ENCODE assay signal across 35 cellular contexts in the genomic region with DNA sequence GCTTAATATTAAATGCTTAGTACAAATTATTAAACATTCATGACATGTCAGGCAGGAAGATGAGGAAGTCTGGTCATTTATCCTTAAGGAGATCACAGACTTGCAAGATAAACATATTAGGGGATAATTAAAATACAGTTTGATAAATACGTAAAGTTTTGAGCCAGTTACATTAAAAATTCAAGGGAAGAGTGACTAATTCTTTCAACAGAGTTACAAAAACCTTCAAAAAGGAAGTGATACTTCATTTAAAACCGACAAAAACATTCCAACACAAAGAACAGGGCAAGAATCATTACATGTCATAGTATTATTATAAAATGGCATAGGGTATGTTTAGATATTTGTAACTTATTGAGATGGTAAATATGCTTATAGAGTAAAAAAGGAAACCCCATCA.
"Had no signal": no experiment of that assay in that cellular context is flagged by ENCODE, and none has a peak within 500 bp of the region (broad histone marks: within the 10 kb centered on the region; RNA-seq: fewer than 3 reads in every experiment).

No MANE protein-coding gene starts in this region.

- H3K4me1 ChIP-seq: ascending aorta, colonic mucosa, right lobe of liver had no signal

- H3K4me3 ChIP-seq: ascending aorta, cardiac muscle cell, colonic mucosa, dorsolateral prefrontal cortex, heart left ventricle, ovary, right lobe of liver, thoracic aorta had no signal

- DNase-seq: activated CD4-positive, alpha-beta T cell treated with anti-CD3 and anti-CD28 coated beads for 48 hours; activated CD4-positive, alpha-beta T cell treated with anti-CD3 and anti-CD28 coated beads, Interleukin-2, amount 50 U/mL, for 48 hours; activated CD8-positive, alpha-beta memory T cell treated with anti-CD3 and anti-CD28 coated beads, Interleukin-2, amount 50 U/mL, for 4 hours; activated effector memory CD4-positive, alpha-beta T cell treated with anti-CD3 and anti-CD28 coated beads, Interleukin-2, amount 50 U/mL, for 16 hours; activated naive CD4-positive, alpha-beta T cell treated with anti-CD3 and anti-CD28 coated beads, Interleukin-2, amount 10 ng/mL, durations not matched to agents 7 days and 5 days; activated naive CD8-positive, alpha-beta T cell treated with anti-CD3 and anti-CD28 coated beads, Interleukin-2, amount 10 ng/mL, durations not matched to agents 7 days and 5 days; activated T-cell treated with anti-CD3 and anti-CD28 coated beads, Interleukin-2, amount 50 U/mL, for 1 hour; cerebellar nuclear complex; colonic mucosa; dorsolateral prefrontal cortex; effector memory CD4-positive, alpha-beta T cell; heart left ventricle; hypothalamus; immature natural killer cell; kidney; left colon; midbrain; naive thymus-derived CD4-positive, alpha-beta T cell; ovary; right lobe of liver; stimulated activated CD4-positive, alpha-beta T cell treated with anti-CD3 and anti-CD28 coated beads, Interleukin-12 subunit alpha, Interleukin-12 subunit beta, amount 100 ng/mL, for 4 hours; stimulated activated CD4-positive, alpha-beta T cell treated with anti-CD3 and anti-CD28 coated beads, Interleukin-4, amount 100 ng/mL, for 24 hours; trophoblast cell; WERI-Rb-1 had no signal

- H3K4me1 Mint-ChIP-seq: activated naive CD4-positive, alpha-beta T cell treated with anti-CD3 and anti-CD28 coated beads, Interleukin-2, amount 10 ng/mL, durations not matched to agents 7 days and 5 days; activated naive CD8-positive, alpha-beta T cell treated with anti-CD3 and anti-CD28 coated beads, Interleukin-2, amount 10 ng/mL, durations not matched to agents 7 days and 5 days; immature natural killer cell; memory B cell; stimulated activated effector memory CD8-positive, alpha-beta T cell treated with anti-CD3 and anti-CD28 coated beads, Interleukin-12 subunit alpha, Interleukin-12 subunit beta, amount 100 ng/mL, for 72 hours had no signal

- H3K27ac Mint-ChIP-seq: activated naive CD4-positive, alpha-beta T cell treated with anti-CD3 and anti-CD28 coated beads, Interleukin-2, amount 10 ng/mL, durations not matched to agents 7 days and 5 days; activated naive CD8-positive, alpha-beta T cell treated with anti-CD3 and anti-CD28 coated beads, Interleukin-2, amount 10 ng/mL, durations not matched to agents 7 days and 5 days; activated T-helper 1 cell treated with anti-CD3 and anti-CD28 coated beads, Interleukin-12 subunit alpha, Interleukin-12 subunit beta, Interleukin-2, Interleukin-4 antibody, amounts not matched to agents 30 ng/mL and 10 ng/mL and 1 ng/mL, durations not matched to agents 14 hours and 24 hours and 36 hours; brain; immature natural killer cell; memory B cell; naive thymus-derived CD4-positive, alpha-beta T cell; progenitor cell of endocrine pancreas; stimulated activated effector memory CD8-positive, alpha-beta T cell treated with anti-CD3 and anti-CD28 coated beads, Interleukin-12 subunit alpha, Interleukin-12 subunit beta, amount 100 ng/mL, for 72 hours; stimulated activated naive CD8-positive, alpha-beta T cell treated with anti-CD3 and anti-CD28 coated beads, Interleukin-15, Interleukin-2, amounts not matched to agents 100 ng/mL and 50 ng/mL, for 24 hours had no signal

- H3K36me3 Mint-ChIP-seq: activated naive CD4-positive, alpha-beta T cell treated with anti-CD3 and anti-CD28 coated beads, Interleukin-2, amount 10 ng/mL, durations not matched to agents 7 days and 5 days; activated naive CD8-positive, alpha-beta T cell treated with anti-CD3 and anti-CD28 coated beads, Interleukin-2, amount 10 ng/mL, durations not matched to agents 7 days and 5 days; brain; immature natural killer cell; memory B cell; naive thymus-derived CD4-positive, alpha-beta T cell; stimulated activated effector memory CD8-positive, alpha-beta T cell treated with anti-CD3 and anti-CD28 coated beads, Interleukin-12 subunit alpha, Interleukin-12 subunit beta, amount 100 ng/mL, for 72 hours had no signal

- H3K9me3 ChIP-seq: ascending aorta, colonic mucosa, heart left ventricle, ovary, right lobe of liver, thoracic aorta had no signal

- H3K27me3 ChIP-seq: ascending aorta, cardiac muscle cell, colonic mucosa, heart left ventricle, ovary, right lobe of liver had no signal

- FAIRE-seq: urothelium cell line had no signal

- H3K4me3 Mint-ChIP-seq: activated naive CD4-positive, alpha-beta T cell treated with anti-CD3 and anti-CD28 coated beads, Interleukin-2, amount 10 ng/mL, durations not matched to agents 7 days and 5 days; activated naive CD8-positive, alpha-beta T cell treated with anti-CD3 and anti-CD28 coated beads, Interleukin-2, amount 10 ng/mL, durations not matched to agents 7 days and 5 days; activated T-helper 1 cell treated with anti-CD3 and anti-CD28 coated beads, Interleukin-12 subunit alpha, Interleukin-12 subunit beta, Interleukin-2, Interleukin-4 antibody, amounts not matched to agents 30 ng/mL and 10 ng/mL and 1 ng/mL, durations not matched to agents 14 hours and 24 hours and 36 hours; brain; immature natural killer cell; memory B cell; naive thymus-derived CD4-positive, alpha-beta T cell; stimulated activated effector memory CD8-positive, alpha-beta T cell treated with anti-CD3 and anti-CD28 coated beads, Interleukin-12 subunit alpha, Interleukin-12 subunit beta, amount 100 ng/mL, for 72 hours; stimulated activated naive CD8-positive, alpha-beta T cell treated with anti-CD3 and anti-CD28 coated beads, Interleukin-15, Interleukin-2, amounts not matched to agents 100 ng/mL and 50 ng/mL, for 24 hours had no signal

- H3K27me3 Mint-ChIP-seq: activated naive CD4-positive, alpha-beta T cell treated with anti-CD3 and anti-CD28 coated beads, Interleukin-2, amount 10 ng/mL, durations not matched to agents 7 days and 5 days; activated naive CD8-positive, alpha-beta T cell treated with anti-CD3 and anti-CD28 coated beads, Interleukin-2, amount 10 ng/mL, durations not matched to agents 7 days and 5 days; brain; memory B cell; progenitor cell of endocrine pancreas; stimulated activated naive CD8-positive, alpha-beta T cell treated with anti-CD3 and anti-CD28 coated beads, Interleukin-15, Interleukin-2, amounts not matched to agents 100 ng/mL and 50 ng/mL, for 24 hours had no signal

- H3K27ac ChIP-seq: ascending aorta, cardiac muscle cell, colonic mucosa, dorsolateral prefrontal cortex, heart left ventricle, ovary, right lobe of liver, thoracic aorta, WERI-Rb-1 had no signal

- H3K36me3 ChIP-seq: ascending aorta, cardiac muscle cell, colonic mucosa, heart left ventricle, ovary, right lobe of liver, thoracic aorta, WERI-Rb-1 had no signal

- ATAC-seq: activated CD4-positive, CD25-positive, alpha-beta regulatory T cell treated with anti-CD3 and anti-CD28 coated beads, Interleukin-2, amount 50 U/mL, for 24 hours; heart left ventricle; left colon; naive thymus-derived CD4-positive, alpha-beta T cell; right lobe of liver; stimulated activated effector memory CD8-positive, alpha-beta T cell treated with anti-CD3 and anti-CD28 coated beads, Interleukin-12 subunit alpha, Interleukin-12 subunit beta, amount 100 ng/mL, for 72 hours had no signal

- H3K9me3 Mint-ChIP-seq: activated naive CD4-positive, alpha-beta T cell treated with anti-CD3 and anti-CD28 coated beads, Interleukin-2, amount 10 ng/mL, durations not matched to agents 7 days and 5 days; activated naive CD8-positive, alpha-beta T cell treated with anti-CD3 and anti-CD28 coated beads, Interleukin-2, amount 10 ng/mL, durations not matched to agents 7 days and 5 days; activated T-helper 1 cell treated with anti-CD3 and anti-CD28 coated beads, Interleukin-12 subunit alpha, Interleukin-12 subunit beta, Interleukin-2, Interleukin-4 antibody, amounts not matched to agents 30 ng/mL and 10 ng/mL and 1 ng/mL, durations not matched to agents 14 hours and 24 hours and 36 hours had no signal
